1 cellular context compared by ENCODE assay signal in genomic region chr20:324177-325042, GRCh38.
A peak's percentile ranks its signal among the peaks of the same experiment; 100 is the strongest.
TF ChIP-seq lines count a peak whose summit lies in the region.

No MANE protein-coding gene starts in this region.

TF ChIP-seq in HepG2, 621 proteins besides CTCF, POLR2A, EP300 and RAD21 (continued from another document):
- TF ChIP-seq BRF2 (CRISPR knock-in tag; IDR thresholded peaks at IDR 0.05) = peak; percentile 85; the same call in 1 of the 2 replicates
- TF ChIP-seq TRIM24 (CRISPR knock-in tag; IDR thresholded peaks at IDR 0.05) = peak; percentile 23; the same call in 1 of the 2 replicates
- peak; percentile 64 for TF ChIP-seq YY1 (IDR thresholded peaks at IDR 0.05; ENCODE audit: insufficient read depth, insufficient replicate concordance, low read depth, low read length)
- TF ChIP-seq ZNF136 (CRISPR knock-in tag; IDR thresholded peaks at IDR 0.05; ENCODE audit: low read depth) = peak; percentile 60; the same call in 1 of the 2 replicates
- peak; percentile 98 for TF ChIP-seq AHR (CRISPR knock-in tag; IDR thresholded peaks at IDR 0.05)
- TF ChIP-seq REST (IDR thresholded peaks at IDR 0.05; ENCODE audit: borderline replicate concordance in 1 of 2, low read depth in 1 of 2, low read length in 2 of 2) = peak in 1 of 2 experiments; percentile 14; a peak in 1 of 4 replicates
- TF ChIP-seq NR1H2 (CRISPR knock-in tag; IDR thresholded peaks at IDR 0.05; ENCODE audit: borderline replicate concordance, low read depth) = no peak; the same call in none of the 2 replicates
- TF ChIP-seq ARNTL (CRISPR knock-in tag; IDR thresholded peaks at IDR 0.05) = peak; percentile 99
- peak; percentile 77; the same call in 1 of the 2 replicates for TF ChIP-seq POGZ (CRISPR knock-in tag; IDR thresholded peaks at IDR 0.05)
- TF ChIP-seq DBP (CRISPR knock-in tag; IDR thresholded peaks at IDR 0.05; ENCODE audit: not compliant biosample characterization) = peak; percentile 98
- TF ChIP-seq ETS1 (CRISPR knock-in tag; IDR thresholded peaks at IDR 0.05) = no peak; the same call in 1 of the 2 replicates
- peak; percentile 72 for TF ChIP-seq GATA4 (IDR thresholded peaks at IDR 0.05; ENCODE audit: borderline replicate concordance, low read depth)
- peak; percentile 97 for TF ChIP-seq ZSCAN20 (CRISPR knock-in tag; IDR thresholded peaks at IDR 0.05; ENCODE audit: borderline replicate concordance)
- peak; percentile 97 for TF ChIP-seq ZNF616 (CRISPR knock-in tag; IDR thresholded peaks at IDR 0.05; ENCODE audit: low read depth)
- 0 out of 2 replicates have a peak, but pooled peaks have one; percentile 50 for TF ChIP-seq ZNF121 (CRISPR knock-in tag; IDR thresholded peaks at IDR 0.05)
